ENCODE assay signal across 26 cellular contexts in the genomic region with DNA sequence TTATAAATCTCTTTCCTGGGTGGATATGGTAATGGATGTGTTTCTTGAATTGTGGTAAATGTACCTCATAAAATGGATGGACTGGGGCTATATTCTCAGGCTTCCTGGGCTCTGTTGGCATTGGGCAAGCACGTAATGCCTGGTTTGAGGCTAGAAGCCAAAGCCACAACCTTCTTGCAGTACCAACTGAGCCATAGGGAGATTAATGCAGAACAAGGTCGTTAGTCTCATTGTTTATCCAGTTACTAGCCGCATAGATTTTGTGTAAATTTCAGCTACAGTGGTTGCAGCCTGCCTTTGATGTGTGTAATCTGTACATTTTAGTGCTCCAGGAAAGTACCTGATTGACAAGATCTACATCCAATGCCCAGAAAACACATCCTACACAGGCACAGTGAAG. TPM values are rescaled to one million over a fixed set of nuclear protein-coding genes. Genes with fewer than 3 reads are reported as not detected.
DNase-seq lines count a peak whose midpoint lies in the region; ATAC-seq and TF ChIP-seq lines count a peak whose summit lies in the region.
"Had no signal": no experiment of that assay in that cellular context is flagged by ENCODE, and none has a peak within 500 bp of the region (broad histone marks: within the 10 kb centered on the region; RNA-seq: fewer than 3 reads in every experiment).

No MANE protein-coding gene starts in this region.

- H3K36me3 ChIP-seq in HEK293 (ENCODE audit: control insufficient read depth in 2 of 2, insufficient read depth in 1 of 2, low read length in 2 of 2): no peaks in the 10 kb centered on the region
- H3K36me3 ChIP-seq: SJCRH30 had no signal

- no peaks in the 10 kb centered on the region for H3K9me3 Mint-ChIP-seq in CD4-positive, alpha-beta T cell
- H3K9me3 Mint-ChIP-seq in nephron progenitor cell: no peaks in the 10 kb centered on the region
- H3K9me3 Mint-ChIP-seq: H9 had no signal

- H3K4me1 Mint-ChIP-seq in CD4-positive, alpha-beta T cell (ENCODE audit: low read depth): peaks cover 45% of the 10 kb centered on the region
- H3K4me1 Mint-ChIP-seq in nephron progenitor cell: peaks cover 40% of the 10 kb centered on the region

- CTCF ChIA-PET in CD4-positive, alpha-beta T cell (lab: Charles Lee): interaction anchor here (1.1 kb wide), 1 partner anchor 12 kb away, joined by 3 read pairs; no protein-coding TSS in a partner anchor
- CTCF ChIA-PET in HEK293 (lab: Yijun Ruan, JAX): no interaction called here

- H3K36me3 Mint-ChIP-seq in CD4-positive, alpha-beta T cell (ENCODE audit: low read depth): peaks cover 54% of the 10 kb centered on the region
- peaks cover 10% of the 10 kb centered on the region for H3K36me3 Mint-ChIP-seq in nephron progenitor cell (ENCODE audit: low read depth)

- no peaks in the 10 kb centered on the region for H3K27me3 ChIP-seq in CD4-positive, alpha-beta T cell (ENCODE audit: control insufficient read depth, insufficient read depth, low read length)
- H3K27me3 ChIP-seq: SJCRH30 had no signal

- peak overlapping the region; percentile 64 for H3K4me3 Mint-ChIP-seq in CD4-positive, alpha-beta T cell
- H3K4me3 Mint-ChIP-seq in nephron progenitor cell: no peak overlapping the region
- H3K4me3 Mint-ChIP-seq: H9, HFFc6 had no signal

- H3K4me1 ChIP-seq in HEK293 (ENCODE audit: control insufficient read depth, insufficient read depth, low read length): no peaks in the 10 kb centered on the region; the same call in 1 of the 2 replicates
- H3K4me1 ChIP-seq: SJCRH30 had no signal

- POLR2A ChIA-PET in CD4-positive, alpha-beta T cell (lab: Charles Lee): no interaction called here
- POLR2A ChIA-PET in HEK293 (lab: Yijun Ruan, JAX): no interaction called here

- H3K27ac ChIP-seq in CD4-positive, alpha-beta T cell (ENCODE audit: low read depth, low read length): no peak overlapping the region
- H3K27ac ChIP-seq in HEK293 (ENCODE audit: extremely low read depth, low read depth, low read length): no peak overlapping the region
- H3K27ac ChIP-seq: KMS-11, SJCRH30 had no signal

- no peaks in the 10 kb centered on the region for H3K27me3 Mint-ChIP-seq in CD4-positive, alpha-beta T cell
- H3K27me3 Mint-ChIP-seq in nephron progenitor cell (ENCODE audit: low read depth, poor library complexity): peaks cover 7% of the 10 kb centered on the region

- TF ChIP-seq CTCF in CD4-positive, alpha-beta T cell (IDR thresholded peaks at IDR 0.05): no peak
- TF ChIP-seq CTCF in HEK293 (tag by site-specific recombination; IDR thresholded peaks at IDR 0.05) (no peak), nephron progenitor cell (IDR thresholded peaks at IDR 0.05) (no peak)

- intact Hi-C loops in CD4-positive, alpha-beta T cell (cut with DNase I, micrococcal nuclease): no loop called here

- H3K27ac Mint-ChIP-seq in CD4-positive, alpha-beta T cell: peak overlapping the region; percentile 39
- peak overlapping the region; percentile 86 for H3K27ac Mint-ChIP-seq in nephron progenitor cell
- H3K27ac Mint-ChIP-seq: H9, HFFc6 had no signal

- no peak for DNase-seq in CD4-positive, alpha-beta T cell
- DNase-seq in amniotic epithelial cell (ENCODE audit: low read depth) (peak; percentile 13), nephron progenitor cell (no peak), NCI-H2029 (lab: John Stamatoyannopoulos, UW) (no peak)
- DNase-seq: C1 segment of cervical spinal cord; Calu3; DMS79 treated with DMSO at 0.1 percent for 48 hours; H9; HFFc6; IMR-90; NCI-H1092 treated with DMSO at 0.1 percent for 48 hours; NCI-H1436; NCI-H187 treated with DMSO at 0.1 percent for 48 hours; NCI-H446 treated with DMSO at 0.1 percent for 48 hours; NCI-H526; NCI-H82; NK-92 treated with Interleukin-12 subunit alpha and Interleukin-12 subunit beta, amount 100 ng/mL, for 24 hours; PC-3; SJCRH30 had no signal

- ATAC-seq in CD4-positive, alpha-beta T cell (ENCODE audit: poor library complexity): no peak
- ATAC-seq in GM18502 (IDR thresholded peaks at IDR 0.05; ENCODE audit: poor library complexity, unreplicated experiment): no peak
- ATAC-seq in GM19452 (IDR thresholded peaks at IDR 0.05; ENCODE audit: unreplicated experiment): no peak
- ATAC-seq in GM19397 (IDR thresholded peaks at IDR 0.05; ENCODE audit: unreplicated experiment): no peak
- ATAC-seq: PC-3, Right ventricle myocardium inferior, SK-N-SH treated with all-trans-retinoic acid at 6 μM for 48 hours had no signal

- H3K4me3 ChIP-seq in HEK293 (ENCODE audit: low read depth, low read length): no peak overlapping the region
- H3K4me3 ChIP-seq: SJCRH30 had no signal

- no peaks in the 10 kb centered on the region for H3K9me3 ChIP-seq in CD4-positive, alpha-beta T cell (ENCODE audit: control insufficient read depth, low read length)
- H3K9me3 ChIP-seq in HEK293 (ENCODE audit: control insufficient read depth, insufficient read depth, low read depth, low read length): no peaks in the 10 kb centered on the region
- H3K9me3 ChIP-seq: SJCRH30 had no signal

TF ChIP-seq in HEK293, 187 proteins besides CTCF, POLR2A, EP300 and RAD21:
- TF ChIP-seq, protein P1, sequence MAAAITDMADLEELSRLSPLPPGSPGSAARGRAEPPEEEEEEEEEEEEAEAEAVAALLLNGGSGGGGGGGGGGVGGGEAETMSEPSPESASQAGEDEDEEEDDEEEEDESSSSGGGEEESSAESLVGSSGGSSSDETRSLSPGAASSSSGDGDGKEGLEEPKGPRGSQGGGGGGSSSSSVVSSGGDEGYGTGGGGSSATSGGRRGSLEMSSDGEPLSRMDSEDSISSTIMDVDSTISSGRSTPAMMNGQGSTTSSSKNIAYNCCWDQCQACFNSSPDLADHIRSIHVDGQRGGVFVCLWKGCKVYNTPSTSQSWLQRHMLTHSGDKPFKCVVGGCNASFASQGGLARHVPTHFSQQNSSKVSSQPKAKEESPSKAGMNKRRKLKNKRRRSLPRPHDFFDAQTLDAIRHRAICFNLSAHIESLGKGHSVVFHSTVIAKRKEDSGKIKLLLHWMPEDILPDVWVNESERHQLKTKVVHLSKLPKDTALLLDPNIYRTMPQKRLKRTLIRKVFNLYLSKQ (tag by site-specific recombination; IDR thresholded peaks at IDR 0.05; ENCODE audit: borderline replicate concordance): no peak
- TF ChIP-seq GFI1B (tag by site-specific recombination; IDR thresholded peaks at IDR 0.05): peak; percentile 28; the same call in 1 of the 2 replicates

RNA-seq across cellular contexts. Expression of a gene that starts 7.2 kb away (rescaled TPM):
- 100 to 1,000 TPM; 409 to 438 TPM for total RNA-seq in CD4-positive, alpha-beta T cell
- total RNA-seq: Calu3 had no signal
